ENCODE assay signal across 1 cellular context in genomic region chr2:170696006-170696405, GRCh38.
TF ChIP-seq lines count a peak whose summit lies in the region.

No MANE protein-coding gene starts in this region.

TF ChIP-seq in HepG2, 621 proteins besides CTCF, POLR2A, EP300 and RAD21 (continued from another document):
- no peak for TF ChIP-seq ZBTB4 (CRISPR knock-in tag; IDR thresholded peaks at IDR 0.05; ENCODE audit: borderline replicate concordance)
- no peak for TF ChIP-seq KDM5B (CRISPR knock-in tag; IDR thresholded peaks at IDR 0.05; ENCODE audit: borderline replicate concordance)
- TF ChIP-seq TFDP2 (CRISPR knock-in tag; IDR thresholded peaks at IDR 0.05) = no peak
- no peak for TF ChIP-seq ATF3 (CRISPR knock-in tag; IDR thresholded peaks at IDR 0.05)
- TF ChIP-seq SPEN (CRISPR knock-in tag; IDR thresholded peaks at IDR 0.05; ENCODE audit: low read depth) = no peak
- TF ChIP-seq SMARCE1 (IDR thresholded peaks at IDR 0.05; ENCODE audit: borderline replicate concordance) = no peak
- no peak for TF ChIP-seq USF2 (IDR thresholded peaks at IDR 0.05; ENCODE audit: low read depth, low read length)
- no peak for TF ChIP-seq USF2 (CRISPR knock-in tag; IDR thresholded peaks at IDR 0.05; ENCODE audit: borderline replicate concordance)
